ENCODE assay signal across 1 cellular context in genomic region chr19:35155981-35156672, GRCh38.
TF ChIP-seq lines count a peak whose summit lies in the region.

No MANE protein-coding gene starts in this region.

TF ChIP-seq in H1, 55 proteins besides CTCF, POLR2A, EP300 and RAD21:
- TF ChIP-seq HDAC6 (IDR thresholded peaks at IDR 0.05; ENCODE audit: low read depth, low read length): no peak
